9 cellular contexts compared by ENCODE assay signal in the genomic region with DNA sequence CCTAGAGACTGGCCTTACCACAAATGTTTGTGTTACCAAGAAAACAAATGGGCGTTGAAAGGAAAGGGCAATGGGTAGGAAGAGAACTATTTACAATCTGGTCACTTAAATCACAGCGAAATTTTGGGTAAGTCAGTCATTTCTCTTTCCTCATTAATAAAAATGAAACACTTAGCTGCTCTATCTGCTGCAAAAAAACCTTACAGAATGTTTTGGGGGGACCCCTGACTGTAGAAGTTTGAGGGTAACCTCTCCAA. TPM values are rescaled to one million over a fixed set of nuclear protein-coding genes. Genes with fewer than 3 reads are reported as not detected.
DNase-seq lines count a peak whose midpoint lies in the region; ATAC-seq and TF ChIP-seq lines count a peak whose summit lies in the region.
"Had no signal": no experiment of that assay in that cellular context is flagged by ENCODE, and none has a peak within 500 bp of the region (broad histone marks: within the 10 kb centered on the region; RNA-seq: fewer than 3 reads in every experiment).

No MANE protein-coding gene starts in this region.

- H3K36me3 Mint-ChIP-seq in activated T-cell treated with anti-CD3 and anti-CD28 coated beads, Interleukin-2, amount 50 U/mL, for 4 hours (ENCODE audit: insufficient read depth), result peaks cover 4% of the 10 kb centered on the region

- H3K4me1 Mint-ChIP-seq in activated T-cell treated with anti-CD3 and anti-CD28 coated beads, Interleukin-2, amount 50 U/mL, for 4 hours (ENCODE audit: low read depth), result peaks cover 50% of the 10 kb centered on the region

- no peak for DNase-seq in activated T-cell treated with anti-CD3 and anti-CD28 coated beads, Interleukin-2, amount 50 U/mL, for 4 hours
- DNase-seq in activated T-cell treated with anti-CD3 and anti-CD28 coated beads, Interleukin-2, amount 50 U/mL, for 48 hours, result no peak
- DNase-seq in right lobe of liver, result no peak
- no peak for DNase-seq in tibial nerve (ENCODE audit: low spot score in 2 of 2)
- no peak for DNase-seq in NCI-H82 (lab: John Stamatoyannopoulos, UW)
- no peak for DNase-seq in putamen (ENCODE audit: low spot score)
- DNase-seq in SW 1271 (lab: John Stamatoyannopoulos, UW), result no peak

- H3K27me3 ChIP-seq in right lobe of liver (no peaks in the 10 kb centered on the region), tibial nerve (no peaks in the 10 kb centered on the region)

- TF ChIP-seq CTCF in right lobe of liver (IDR thresholded peaks at IDR 0.05) (no peak), tibial nerve (IDR thresholded peaks at IDR 0.05) (no peak)

- H3K4me3 ChIP-seq in right lobe of liver (peak overlapping the region; percentile 85 to 100 (median 96)), tibial nerve (peak overlapping the region; percentile 64 to 93 (median 74))

- peak overlapping the region; percentile 87 for H3K4me3 Mint-ChIP-seq in activated T-cell treated with anti-CD3 and anti-CD28 coated beads, Interleukin-2, amount 50 U/mL, for 4 hours

- H3K9me3 Mint-ChIP-seq in activated T-cell treated with anti-CD3 and anti-CD28 coated beads, Interleukin-2, amount 50 U/mL, for 4 hours, result no peaks in the 10 kb centered on the region

- H3K36me3 ChIP-seq in right lobe of liver (no peaks in the 10 kb centered on the region), tibial nerve (peaks cover 0 to 10% (median 0%) of the 10 kb centered on the region in 3 donors)

- no peak for ATAC-seq in activated T-cell treated with anti-CD3 and anti-CD28 coated beads, Interleukin-2, amount 50 U/mL, for 4 hours
- no peak for ATAC-seq in right lobe of liver

- intact Hi-C loops in right lobe of liver (cut with DNase I), result no loop called here

- no peaks in the 10 kb centered on the region for H3K27me3 Mint-ChIP-seq in activated T-cell treated with anti-CD3 and anti-CD28 coated beads, Interleukin-2, amount 50 U/mL, for 4 hours (ENCODE audit: low read depth)

- H3K9me3 ChIP-seq in right lobe of liver, result no peaks in the 10 kb centered on the region
- H3K9me3 ChIP-seq in tibial nerve, result no peaks in the 10 kb centered on the region

- 6% methylated on average over 2 of the region's 2 CpGs for WGBS in right lobe of liver (ENCODE audit: insufficient coverage, low coverage, low lambda C conversion rate, missing lambda C conversion rate)
- WGBS in tibial nerve, 2 donors, result 4 to 9% methylated on average over 2 of the region's 2 CpGs

- TF ChIP-seq EP300 in tibial nerve (IDR thresholded peaks at IDR 0.05), result no peak

- H3K4me1 ChIP-seq in right lobe of liver (peaks cover 0 to 44% (median 12%) of the 10 kb centered on the region in 4 donors), tibial nerve (peaks cover 0 to 63% (median 50%) of the 10 kb centered on the region in 4 donors)

- TF ChIP-seq POLR2A in right lobe of liver (IDR thresholded peaks at IDR 0.05) (no peak), tibial nerve (IDR thresholded peaks at IDR 0.05) (no peak)

- H3K27ac ChIP-seq in angular gyrus (ENCODE audit: low read depth, low read length), result peak overlapping the region; percentile 98
- peak overlapping the region; percentile 89 to 92 (median 90) for H3K27ac ChIP-seq in right lobe of liver
- peak overlapping the region; percentile 87 to 96 (median 93) for H3K27ac ChIP-seq in tibial nerve

RNA-seq across cellular contexts. Expression of gene NUTF2, which starts 0.7 kb away (rescaled TPM):
- 100 to 1,000 TPM; 170 to 182 (median 182) TPM for total RNA-seq in activated T-cell treated with anti-CD3 and anti-CD28 coated beads, Interleukin-2, amount 50 U/mL, for 4 hours
- total RNA-seq in right lobe of liver, result 10 to 100 TPM; 23.4 to 67.8 (median 33.9) TPM
- total RNA-seq in tibial nerve, result 100 to 1,000 TPM in 2 of 4 donors, 10 to 100 TPM in 2; 54.4 to 137 (median 105) TPM

RNA-seq across cellular contexts. Expression of gene CENPT, which starts 1.5 kb away (rescaled TPM):
- 10 to 100 TPM; 40.4 to 52.0 (median 46.3) TPM for total RNA-seq in activated T-cell treated with anti-CD3 and anti-CD28 coated beads, Interleukin-2, amount 50 U/mL, for 4 hours
- 10 to 100 TPM; 12.2 to 21.1 (median 18.2) TPM for total RNA-seq in right lobe of liver
- total RNA-seq in tibial nerve, result 100 to 1,000 TPM in 1 of 4 donors, 10 to 100 TPM in 3; 51.3 to 101 (median 59.2) TPM

RNA-seq across cellular contexts. Expression of gene THAP11, which starts 3.9 kb away (rescaled TPM):
- 10 to 100 TPM; 42.1 to 51.4 (median 43.1) TPM for total RNA-seq in activated T-cell treated with anti-CD3 and anti-CD28 coated beads, Interleukin-2, amount 50 U/mL, for 4 hours
- 10 to 100 TPM in 4 of 6 experiments, 1 to 10 TPM in 2; 8.9 to 23.9 (median 11.7) TPM for total RNA-seq in right lobe of liver
- total RNA-seq in tibial nerve, result 10 to 100 TPM; 47.1 to 74.3 (median 60.9) TPM

RNA-seq across cellular contexts. Expression of gene EDC4, which starts 26.9 kb away (rescaled TPM):
- total RNA-seq in activated T-cell treated with anti-CD3 and anti-CD28 coated beads, Interleukin-2, amount 50 U/mL, for 4 hours, result 100 to 1,000 TPM; 114 to 124 (median 120) TPM
- 10 to 100 TPM; 16.2 to 25.4 (median 19.5) TPM for total RNA-seq in right lobe of liver
- total RNA-seq in tibial nerve, result 10 to 100 TPM; 36.7 to 62.4 (median 55.6) TPM

RNA-seq across cellular contexts. Expression of gene NRN1L, which starts 38.7 kb away (rescaled TPM):
- total RNA-seq in activated T-cell treated with anti-CD3 and anti-CD28 coated beads, Interleukin-2, amount 50 U/mL, for 4 hours, result not detected
- total RNA-seq in right lobe of liver, result under 1 TPM in 1 of 6 experiments, not detected in 5; 0.84 TPM
- 10 to 100 TPM in 1 of 4 donors, 1 to 10 TPM in 3; 2.0 to 15.1 (median 3.9) TPM for total RNA-seq in tibial nerve
- total RNA-seq: Daoy had no signal
